8 cellular contexts compared by ENCODE assay signal in the genomic region with DNA sequence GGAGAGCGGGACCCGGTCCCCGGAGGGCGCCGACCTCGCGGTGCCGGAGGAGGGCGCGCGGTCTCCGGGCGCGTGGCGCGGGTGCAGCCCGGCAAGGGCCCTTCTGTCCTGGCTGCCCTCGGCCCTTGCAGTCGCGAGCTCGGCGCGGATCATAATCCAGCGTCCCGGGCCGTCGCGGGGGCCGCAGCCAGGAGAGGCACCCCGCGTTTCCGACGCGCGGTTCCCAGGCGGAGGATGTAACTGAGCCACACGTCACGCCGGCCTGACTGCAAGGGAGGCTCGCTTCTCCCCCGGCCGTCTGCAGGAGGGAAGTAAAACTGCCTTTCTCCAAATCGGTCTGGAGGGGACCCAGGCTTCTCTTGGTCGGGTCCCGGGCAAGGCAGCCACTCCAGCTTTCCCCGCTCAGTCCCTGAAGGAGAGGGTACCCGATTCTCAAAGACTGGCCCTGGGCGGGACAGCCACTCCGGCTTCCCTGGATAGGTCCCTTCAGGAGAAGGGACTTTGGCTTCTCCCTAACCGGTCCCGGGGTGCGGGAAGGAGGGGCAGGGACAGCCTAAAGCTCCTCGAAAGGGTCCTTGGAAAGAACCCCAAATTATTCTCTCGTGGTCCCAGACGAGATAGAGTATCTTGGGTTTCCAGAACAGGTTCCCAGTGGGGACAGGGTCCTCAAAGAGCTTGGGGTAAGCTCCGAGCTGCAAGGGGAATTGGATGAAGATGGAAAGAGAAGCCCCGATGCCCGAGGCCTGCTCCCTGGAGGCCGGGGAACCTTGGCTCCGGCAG. TPM values are rescaled to one million over a fixed set of nuclear protein-coding genes. Genes with fewer than 3 reads are reported as not detected.
DNase-seq lines count a peak whose midpoint lies in the region; ATAC-seq, FAIRE-seq and TF ChIP-seq lines count a peak whose summit lies in the region.

No MANE protein-coding gene starts in this region.

- TF ChIP-seq POLR2A in GM12891 (IDR thresholded peaks at IDR 0.05; ENCODE audit: low read depth, low read length) (no peak), prostate gland (IDR thresholded peaks at IDR 0.05) (no peak)

- 4% methylated on average over 51 of the region's 60 CpGs for WGBS in prostate gland

- peak; percentile 57 for ATAC-seq in activated CD8-positive, alpha-beta memory T cell treated with anti-CD3 and anti-CD28 coated beads, Interleukin-2, amount 10 ng/mL, durations not matched to agents 7 days and 5 days
- ATAC-seq in Right ventricle myocardium superior (ENCODE audit: poor library complexity) (peak; percentile 58), HG02623 (IDR thresholded peaks at IDR 0.05; ENCODE audit: unreplicated experiment) (no peak)

- H3K9me3 ChIP-seq in prostate gland, result no peaks in the 10 kb centered on the region

- no peak for FAIRE-seq in GM12891 (lab: Jason Lieb, UNC)

- peaks cover 14% of the 10 kb centered on the region for H3K27me3 ChIP-seq in prostate gland (replicated peaks; ENCODE audit: insufficient read depth)

- H3K27ac Mint-ChIP-seq in activated CD8-positive, alpha-beta memory T cell treated with anti-CD3 and anti-CD28 coated beads, Interleukin-2, amount 10 ng/mL, durations not matched to agents 7 days and 5 days, result no peak overlapping the region

- H3K9me3 Mint-ChIP-seq in activated CD8-positive, alpha-beta memory T cell treated with anti-CD3 and anti-CD28 coated beads, Interleukin-2, amount 10 ng/mL, durations not matched to agents 7 days and 5 days (ENCODE audit: low read depth), result no peaks in the 10 kb centered on the region

- H3K4me3 Mint-ChIP-seq in activated CD8-positive, alpha-beta memory T cell treated with anti-CD3 and anti-CD28 coated beads, Interleukin-2, amount 10 ng/mL, durations not matched to agents 7 days and 5 days, result no peak overlapping the region

- TF ChIP-seq CTCF in prostate gland (IDR thresholded peaks at IDR 0.05), result no peak

- H3K4me1 ChIP-seq in prostate gland (replicated peaks), result no peaks in the 10 kb centered on the region

- H3K36me3 ChIP-seq in prostate gland, result no peaks in the 10 kb centered on the region

- H3K4me3 ChIP-seq in prostate gland, result peak overlapping the region; percentile 23 to 29

- intact Hi-C loops in Right ventricle myocardium superior (cut with DNase I) (no loop called here), prostate gland (cut with DNase I) (no loop called here)

- peak overlapping the region in 1 of 2 donors; percentile 46 for H3K27ac ChIP-seq in prostate gland

- CTCF ChIA-PET in activated CD8-positive, alpha-beta memory T cell treated with anti-CD3 and anti-CD28 coated beads, Interleukin-2, amount 10 ng/mL, durations not matched to agents 7 days and 5 days (lab: Charles Lee), result interaction anchor here (1.2 to 2.2 kb wide), 5 partner anchors 18 to 286 kb away, joined by 3 to 9 read pairs (median 6); no protein-coding TSS in a partner anchor

- peaks cover 12% of the 10 kb centered on the region for H3K4me1 Mint-ChIP-seq in activated CD8-positive, alpha-beta memory T cell treated with anti-CD3 and anti-CD28 coated beads, Interleukin-2, amount 10 ng/mL, durations not matched to agents 7 days and 5 days

- H3K27me3 Mint-ChIP-seq in activated CD8-positive, alpha-beta memory T cell treated with anti-CD3 and anti-CD28 coated beads, Interleukin-2, amount 10 ng/mL, durations not matched to agents 7 days and 5 days, result peaks cover 89% of the 10 kb centered on the region

- DNase-seq in GM12891 (ENCODE audit: insufficient read length, low spot score) (peak; percentile 26), Right ventricle myocardium superior (peak; percentile 42), prostate gland (ENCODE audit: low spot score) (no peak), NCI-H510A (lab: John Stamatoyannopoulos, UW) (no peak), NCI-H146 (lab: John Stamatoyannopoulos, UW) (no peak), SIG-M5 (lab: John Stamatoyannopoulos, UW) (no peak)
- DNase-seq in activated CD8-positive, alpha-beta memory T cell treated with anti-CD3 and anti-CD28 coated beads, Interleukin-2, amount 10 ng/mL, durations not matched to agents 7 days and 5 days, result no peak

- H3K36me3 Mint-ChIP-seq in activated CD8-positive, alpha-beta memory T cell treated with anti-CD3 and anti-CD28 coated beads, Interleukin-2, amount 10 ng/mL, durations not matched to agents 7 days and 5 days, result no peaks in the 10 kb centered on the region

TF ChIP-seq in GM12891, 5 proteins besides CTCF, POLR2A, EP300 and RAD21:
- TF ChIP-seq PAX5 (IDR thresholded peaks at IDR 0.05; ENCODE audit: insufficient read depth, low read length, severe bottlenecking) (no peak), POU2F2 (IDR thresholded peaks at IDR 0.05; ENCODE audit: low read depth, low read length) (no peak), POLR2AphosphoS5 (IDR thresholded peaks at IDR 0.05; ENCODE audit: low read depth, low read length) (no peak), SPI1 (IDR thresholded peaks at IDR 0.05; ENCODE audit: low read depth, low read length) (no peak), TAF1 (IDR thresholded peaks at IDR 0.05; ENCODE audit: low read depth, low read length) (no peak)

RNA-seq across cellular contexts. Expression of a gene that starts 0.8 kb away (rescaled TPM):
- polyA plus RNA-seq in GM12891 (2012; ENCODE audit: low read depth, missing spikeins), result 0.08 TPM
- total RNA-seq in activated CD8-positive, alpha-beta memory T cell treated with anti-CD3 and anti-CD28 coated beads, Interleukin-2, amount 10 ng/mL, durations not matched to agents 7 days and 5 days, result not detected
- total RNA-seq in Right ventricle myocardium superior (3.0 TPM), prostate gland (10 to 100 TPM; 13.7 to 28.2 TPM)

Comparison
In these comparisons a context has a peak if more than half of its experiments do, and no peak if none do; other contexts are left out.
1. DNase-seq: peak in GM12891 (single experiment) and Right ventricle myocardium superior (single experiment); none in activated CD8-positive, alpha-beta memory T cell treated with anti-CD3 and anti-CD28 coated beads, Interleukin-2, amount 10 ng/mL, durations not matched to agents 7 days and 5 days (single experiment), prostate gland (single experiment), NCI-H510A (single experiment), NCI-H146 (single experiment) and SIG-M5 (single experiment).